ENCODE assay signal across 19 cellular contexts in the genomic region with DNA sequence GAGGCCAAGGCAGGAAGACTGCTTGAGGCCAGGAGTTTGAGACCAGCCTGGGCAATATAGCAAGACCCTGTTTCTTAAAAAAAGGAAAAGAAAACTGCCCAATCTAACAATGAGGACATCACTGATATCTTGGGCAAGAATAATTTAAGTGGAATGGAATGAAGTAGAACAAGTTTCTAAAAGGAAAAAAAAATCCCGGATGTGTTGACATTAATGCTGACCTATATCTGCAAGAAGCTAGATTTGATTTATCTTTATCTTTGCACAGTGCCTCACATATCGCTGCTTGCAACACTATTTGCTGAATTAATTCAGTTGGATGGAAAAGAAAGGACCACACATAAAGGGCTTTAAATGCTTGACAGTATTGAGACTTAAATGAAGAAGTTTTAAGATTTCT. TPM values are rescaled to one million over a fixed set of nuclear protein-coding genes. Genes with fewer than 3 reads are reported as not detected.
DNase-seq lines count a peak whose midpoint lies in the region; ATAC-seq, FAIRE-seq and TF ChIP-seq lines count a peak whose summit lies in the region.
"Had no signal": no experiment of that assay in that cellular context is flagged by ENCODE, and none has a peak within 500 bp of the region (broad histone marks: within the 10 kb centered on the region; RNA-seq: fewer than 3 reads in every experiment).

No MANE protein-coding gene starts in this region.

- no peaks in the 10 kb centered on the region for H3K27me3 Mint-ChIP-seq in naive thymus-derived CD4-positive, alpha-beta T cell
- H3K27me3 Mint-ChIP-seq: dendritic cell treated with granulocyte-macrophage colony-stimulating factor and Interleukin-4, amounts not matched to agents 40 ng/mL and 50 ng/mL, for 4 days had no signal

- TF ChIP-seq POLR2A in esophagus squamous epithelium (IDR thresholded peaks at IDR 0.05), result no peak

- H3F3A ChIP-seq in SK-N-SH (replicated peaks; ENCODE audit: insufficient read depth), result peaks cover 14% of the 10 kb centered on the region

- H3K4me1 Mint-ChIP-seq in naive thymus-derived CD4-positive, alpha-beta T cell, result peaks cover 20 to 85% (median 74%) of the 10 kb centered on the region in 7 donors

- no peaks in the 10 kb centered on the region for H3K27me3 ChIP-seq in SK-N-SH (ENCODE audit: insufficient read depth)
- H3K27me3 ChIP-seq in esophagus squamous epithelium, result no peaks in the 10 kb centered on the region
- H3K27me3 ChIP-seq in pancreas, result no peaks in the 10 kb centered on the region
- no peaks in the 10 kb centered on the region for H3K27me3 ChIP-seq in naive thymus-derived CD4-positive, alpha-beta T cell (ENCODE audit: control insufficient read depth in 2 of 2, insufficient read depth in 2 of 2, low read length in 2 of 2)
- H3K27me3 ChIP-seq: adrenal gland, gastrocnemius medialis, tibial nerve had no signal

- WGBS in SK-N-SH (ENCODE audit: low lambda C conversion rate), result 78% methylated on average over 2 of the region's 2 CpGs
- WGBS in esophagus squamous epithelium, 2 donors, result 23 to 40% methylated on average over 2 of the region's 2 CpGs
- WGBS in pancreas, 2 donors, result 17 to 18% methylated on average over 2 of the region's 2 CpGs

- no peaks in the 10 kb centered on the region for H3K9me3 Mint-ChIP-seq in naive thymus-derived CD4-positive, alpha-beta T cell
- H3K9me3 Mint-ChIP-seq: dendritic cell treated with granulocyte-macrophage colony-stimulating factor and Interleukin-4, amounts not matched to agents 40 ng/mL and 50 ng/mL, for 4 days; immature natural killer cell had no signal

- H3K27ac ChIP-seq in SK-N-SH (ENCODE audit: low read depth in 2 of 2, low read length in 1 of 2), result peak overlapping the region in 1 of 2 experiments; percentile 65; a peak in 2 of 4 replicates
- H3K27ac ChIP-seq in esophagus squamous epithelium, result peak overlapping the region in 3 of 4 donors; percentile 35 to 65 (median 56)
- H3K27ac ChIP-seq in pancreas, result no peak overlapping the region
- H3K27ac ChIP-seq in naive thymus-derived CD4-positive, alpha-beta T cell (ENCODE audit: low read depth, low read length), result no peak overlapping the region
- H3K27ac ChIP-seq: adrenal gland, gastrocnemius medialis, psoas muscle had no signal

- H3K27ac Mint-ChIP-seq in naive thymus-derived CD4-positive, alpha-beta T cell, result no peak overlapping the region
- H3K27ac Mint-ChIP-seq: dendritic cell treated with granulocyte-macrophage colony-stimulating factor and Interleukin-4, amounts not matched to agents 40 ng/mL and 50 ng/mL, for 4 days had no signal

- POLR2A ChIA-PET in SK-N-SH (lab: Yijun Ruan, JAX), result no interaction called here
- POLR2A ChIA-PET in naive thymus-derived CD4-positive, alpha-beta T cell (lab: Charles Lee), result no interaction called here

- peak in 3 of 4 donors; percentile 12 to 65 (median 63) for ATAC-seq in pancreas
- ATAC-seq in naive thymus-derived CD4-positive, alpha-beta T cell, result no peak
- ATAC-seq: gastrocnemius medialis, psoas muscle had no signal

- peak; percentile 15 for FAIRE-seq in GM18507 (lab: Jason Lieb, UNC)
- FAIRE-seq in pancreas (lab: Jason Lieb, UNC), result no peak
- FAIRE-seq: HTR-8/SVneo had no signal

- TF ChIP-seq RAD21 in SK-N-SH (IDR thresholded peaks at IDR 0.05; ENCODE audit: low read length), result no peak

- peak overlapping the region in 1 of 10 donors; percentile 19 for H3K4me3 Mint-ChIP-seq in naive thymus-derived CD4-positive, alpha-beta T cell
- H3K4me3 Mint-ChIP-seq: dendritic cell treated with granulocyte-macrophage colony-stimulating factor and Interleukin-4, amounts not matched to agents 40 ng/mL and 50 ng/mL, for 4 days; immature natural killer cell had no signal

- TF ChIP-seq CTCF in SK-N-SH (IDR thresholded peaks at IDR 0.05) (no peak), esophagus squamous epithelium (IDR thresholded peaks at IDR 0.05) (no peak), pancreas (IDR thresholded peaks at IDR 0.05) (no peak)

- H3K4me2 ChIP-seq in SK-N-SH, result 0 out of 2 replicates have a peak overlapping the region, but pooled peaks have one; percentile 3

- no peaks in the 10 kb centered on the region for H3K9me2 ChIP-seq in SK-N-SH

- H3K36me3 ChIP-seq in SK-N-SH (replicated peaks in 1 of 2; ENCODE audit: control insufficient read depth in 1 of 2, insufficient read depth in 2 of 2, low read length in 1 of 2), result no peaks in the 10 kb centered on the region
- no peaks in the 10 kb centered on the region for H3K36me3 ChIP-seq in esophagus squamous epithelium
- no peaks in the 10 kb centered on the region for H3K36me3 ChIP-seq in pancreas
- H3K36me3 ChIP-seq in naive thymus-derived CD4-positive, alpha-beta T cell (ENCODE audit: control insufficient read depth in 2 of 3, insufficient read depth in 3 of 3, low read length in 3 of 3), result no peaks in the 10 kb centered on the region
- H3K36me3 ChIP-seq: adrenal gland, gastrocnemius medialis, tibial nerve had no signal

- TF ChIP-seq EP300 in SK-N-SH (IDR thresholded peaks at IDR 0.05; ENCODE audit: borderline replicate concordance in 1 of 2, low read depth in 1 of 2, low read length in 1 of 2), result no peak

- H3K9me3 ChIP-seq in SK-N-SH, result no peaks in the 10 kb centered on the region
- H3K9me3 ChIP-seq in esophagus squamous epithelium, result no peaks in the 10 kb centered on the region
- H3K9me3 ChIP-seq in pancreas, result no peaks in the 10 kb centered on the region
- H3K9me3 ChIP-seq in naive thymus-derived CD4-positive, alpha-beta T cell (ENCODE audit: control insufficient read depth in 2 of 3, low read length in 3 of 3), result no peaks in the 10 kb centered on the region
- H3K9me3 ChIP-seq: adrenal gland, gastrocnemius medialis, psoas muscle, tibial nerve had no signal

- H3K4me1 ChIP-seq in SK-N-SH (ENCODE audit: control insufficient read depth in 1 of 2, insufficient read depth in 2 of 2, low read depth in 1 of 2, low read length in 1 of 2) (peaks cover 18 to 31% of the 10 kb centered on the region in 2 experiments; a peak in 3 of 4 replicates), esophagus squamous epithelium (peaks cover 9 to 35% (median 21%) of the 10 kb centered on the region in 3 donors), pancreas (peaks cover 0 to 20% (median 14%) of the 10 kb centered on the region in 3 donors)
- H3K4me1 ChIP-seq in naive thymus-derived CD4-positive, alpha-beta T cell (ENCODE audit: control insufficient read depth in 2 of 2, insufficient read depth in 2 of 2, low read length in 2 of 2), result peaks cover 4 to 21% of the 10 kb centered on the region in 2 donors

- DNase-seq in GM18507 (ENCODE audit: extremely low spot score, insufficient read length, low read depth) (no peak), SK-N-SH (no peak), esophagus squamous epithelium (lab: John Stamatoyannopoulos, UW) (no peak), pancreas (no peak), SK-N-DZ (ENCODE audit: low spot score) (no peak), GF-D8 (lab: John Stamatoyannopoulos, UW) (no peak), RKO (ENCODE audit: low spot score) (no peak)
- DNase-seq in naive thymus-derived CD4-positive, alpha-beta T cell, result no peak
- DNase-seq: activated CD4-positive, alpha-beta T cell treated with anti-CD3 and anti-CD28 coated beads for 48 hours; activated T-cell treated with anti-CD3 and anti-CD28 coated beads, Interleukin-2, amount 50 U/mL, for 1 hour; adrenal gland; DMS79 treated with DMSO at 0.1 percent for 48 hours; gastrocnemius medialis; immature natural killer cell; psoas muscle; T-helper 1 cell had no signal

- H4K20me1 ChIP-seq in SK-N-SH (ENCODE audit: insufficient read depth), result no peaks in the 10 kb centered on the region

- peaks cover 5 to 39% (median 15%) of the 10 kb centered on the region in 5 donors for H3K36me3 Mint-ChIP-seq in naive thymus-derived CD4-positive, alpha-beta T cell

- intact Hi-C loops in esophagus squamous epithelium (cut with DNase I) (no loop called here), pancreas (cut with DNase I) (no loop called here)
- intact Hi-C loops in naive thymus-derived CD4-positive, alpha-beta T cell (cut with micrococcal nuclease), result no loop called here

- no peak overlapping the region for H3K9ac ChIP-seq in SK-N-SH

- H3K79me2 ChIP-seq in SK-N-SH (ENCODE audit: insufficient read depth), result no peaks in the 10 kb centered on the region

- no peak overlapping the region for H3K4me3 ChIP-seq in SK-N-SH (ENCODE audit: low read depth in 2 of 2, low read length in 1 of 2)
- H3K4me3 ChIP-seq in esophagus squamous epithelium, result no peak overlapping the region
- no peak overlapping the region for H3K4me3 ChIP-seq in pancreas
- H3K4me3 ChIP-seq in naive thymus-derived CD4-positive, alpha-beta T cell (ENCODE audit: low read length), result no peak overlapping the region
- H3K4me3 ChIP-seq: adrenal gland, gastrocnemius medialis, psoas muscle, tibial nerve had no signal

- CTCF ChIA-PET in SK-N-SH (lab: Yijun Ruan, JAX), result interaction anchor here (1.6 to 3.5 kb wide), 3 partner anchors 21 to 75 kb away, joined by 3 to 21 read pairs (median 8); partner anchors contain the start of gene DIPK1A
- CTCF ChIA-PET in naive thymus-derived CD4-positive, alpha-beta T cell (lab: Charles Lee), result no interaction called here

- H2AFZ ChIP-seq in SK-N-SH (ENCODE audit: low read depth), result no peak overlapping the region

TF ChIP-seq in SK-N-SH, 30 proteins besides CTCF, POLR2A, EP300 and RAD21 (continues in another document):
- TF ChIP-seq IRF3 (IDR thresholded peaks at IDR 0.05; ENCODE audit: low read depth, low read length) (no peak), TAF1 (IDR thresholded peaks at IDR 0.05; ENCODE audit: borderline replicate concordance, low read depth, low read length) (no peak), SMC3 (IDR thresholded peaks at IDR 0.05; ENCODE audit: low read depth, low read length) (no peak)

RNA-seq across cellular contexts. Expression of gene DIPK1A, which starts 27.8 kb away (rescaled TPM):
- polyA plus RNA-seq in SK-N-SH (2012; rRNA removed) (3.4 and 4.0 TPM in 2 replicates), pancreas (1 to 10 TPM in 1 of 2 donors, under 1 TPM in 1; 0.80 to 1.4 TPM)
- polyA plus RNA-seq in SK-N-SH (2012; cell fraction: cytosol; rRNA removed), result 6.1 and 7.8 TPM in 2 replicates
- 1.0 and 1.9 TPM in 2 replicates for polyA plus RNA-seq in SK-N-SH (2012; cell fraction: nucleus; rRNA removed)
- total RNA-seq in esophagus squamous epithelium (1 to 10 TPM; 3.1 to 9.9 (median 4.9) TPM), pancreas (1 to 10 TPM; 1.1 to 5.4 (median 2.5) TPM)
- polyA plus RNA-seq in SK-N-DZ (2014; cell fraction: cytosol; rRNA removed), result 8.2 and 10.8 TPM in 2 replicates
- polyA plus RNA-seq in SK-N-DZ (2014; cell fraction: nucleus; rRNA removed), result 3.0 and 6.4 TPM in 2 replicates
- 10 to 100 TPM in 4 of 5 experiments, 1 to 10 TPM in 1; 9.9 to 15.8 (median 14.9) TPM for total RNA-seq in naive thymus-derived CD4-positive, alpha-beta T cell
- polyA plus RNA-seq in naive thymus-derived CD4-positive, alpha-beta T cell, result 10 to 100 TPM; 17.3 to 21.9 TPM

Comparison
In these comparisons a context has a peak if more than half of its experiments do, and no peak if none do; other contexts are left out.
1. H3K27ac ChIP-seq: peak in esophagus squamous epithelium (3 of 4); none in pancreas (0 of 4) and naive thymus-derived CD4-positive, alpha-beta T cell (single experiment).